In the genomic region with DNA sequence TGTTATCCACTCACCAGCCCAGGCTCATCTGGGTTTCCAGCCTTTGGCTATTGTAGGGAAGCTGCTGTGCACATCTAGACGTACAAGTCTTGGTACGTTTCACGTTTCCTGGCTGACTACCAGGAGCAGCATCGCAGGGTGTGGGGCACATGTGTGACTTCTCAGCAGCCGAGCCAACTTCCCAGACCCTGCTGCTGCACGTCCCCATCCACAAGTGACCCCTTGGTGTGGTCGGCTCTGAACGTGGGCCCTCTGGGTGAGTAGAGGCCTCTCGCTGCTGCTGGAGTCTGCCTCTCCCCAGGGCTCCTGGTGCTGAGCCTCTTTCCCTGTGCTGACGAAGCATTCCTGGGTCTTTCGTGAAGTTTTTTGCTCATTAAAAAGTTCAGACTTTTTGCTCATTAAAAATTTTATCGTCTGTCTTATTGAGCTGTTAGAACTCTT, we compare ENCODE assay signal across 25 cellular contexts.
A peak's percentile ranks its signal among the peaks of the same experiment; 100 is the strongest.
DNase-seq lines count a peak whose midpoint lies in the region; ATAC-seq, FAIRE-seq and TF ChIP-seq lines count a peak whose summit lies in the region.
"Had no signal": no experiment of that assay in that cellular context is flagged by ENCODE, and none has a peak within 500 bp of the region (broad histone marks: within the 10 kb centered on the region; RNA-seq: fewer than 3 reads in every experiment).

No MANE protein-coding gene starts in this region.

- H3K9me3 Mint-ChIP-seq in nephron progenitor cell = no peaks in the 10 kb centered on the region
- H3K9me3 Mint-ChIP-seq: activated T-helper 2 cell treated with anti-CD3 and anti-CD28 coated beads, Interferon-gamma antibody, Interleukin-2, Interleukin-4, amounts not matched to agents 10 μg/mL and 5 μg/mL and 100 μg/mL, durations not matched to agents 14 hours and 24 hours and 36 hours; immature natural killer cell; stimulated activated naive CD8-positive, alpha-beta T cell treated with anti-CD3 and anti-CD28 coated beads, Interleukin-15, Interleukin-2, amounts not matched to agents 100 ng/mL and 50 ng/mL, for 24 hours had no signal

- no peak overlapping the region for H3K4me2 ChIP-seq in A549
- peak overlapping the region; percentile 81 to 96 (median 90) for H3K4me2 ChIP-seq in BLaER1 treated with 17β-estradiol and CSF1 and Interleukin-3, amounts not matched to agents 10 nM and 100 nM

- DNase-seq in A549 (ENCODE audit: low read depth in 1 of 2, low spot score in 1 of 2) (no peak), body of pancreas (peak; percentile 58 to 67 (median 64)), nephron progenitor cell (no peak), glomerular visceral epithelial cell (ENCODE audit: extremely low spot score) (no peak)
- DNase-seq in activated CD8-positive, alpha-beta memory T cell treated with anti-CD3 and anti-CD28 coated beads for 24 hours = no peak
- DNase-seq: activated CD4-positive, alpha-beta T cell treated with anti-CD3 and anti-CD28 coated beads, Interleukin-2, amount 50 U/mL, for 48 hours; activated CD4-positive, CD25-positive, alpha-beta regulatory T cell; dermis blood vessel endothelial cell; EL; hippocampal formation; mesenchymal stem cell; NCI-H1092; NCI-H187; NCI-H2171 treated with DMSO at 0.1 percent for 48 hours; NCI-H526; SHP77 treated with DMSO at 0.1 percent for 48 hours had no signal

- no peak for TF ChIP-seq RAD21 in A549 (conservative IDR thresholded peaks at IDR 0.05 in 1 of 2, IDR thresholded peaks at IDR 0.05 in 1 of 2)

- peaks cover 0 to 15% (median 0%) of the 10 kb centered on the region in 11 experiments; a peak in 3 of 22 replicates for H3K27me3 ChIP-seq in BLaER1 treated with 17β-estradiol and CSF1 and Interleukin-3, amounts not matched to agents 10 nM and 100 nM
- H3K27me3 ChIP-seq in body of pancreas = no peaks in the 10 kb centered on the region
- H3K27me3 ChIP-seq: gastroesophageal sphincter had no signal

- H3K4me1 ChIP-seq in A549 (no peaks in the 10 kb centered on the region), body of pancreas (peaks cover 22% of the 10 kb centered on the region)
- peaks cover 78 to 99% (median 96%) of the 10 kb centered on the region in 10 experiments for H3K4me1 ChIP-seq in BLaER1 treated with 17β-estradiol and CSF1 and Interleukin-3, amounts not matched to agents 10 nM and 100 nM

- POLR2A ChIA-PET in A549 (lab: Yijun Ruan, JAX) = no interaction called here

- CTCF ChIA-PET in A549 (lab: Yijun Ruan, JAX) = interaction anchor here (0.7 to 2.0 kb wide), 4 partner anchors 9 to 16 kb away, joined by 4 to 7 read pairs (median 4); no protein-coding TSS in a partner anchor

- H3K27ac Mint-ChIP-seq in nephron progenitor cell = peak overlapping the region; percentile 29
- H3K27ac Mint-ChIP-seq: activated T-helper 2 cell treated with anti-CD3 and anti-CD28 coated beads, Interferon-gamma antibody, Interleukin-2, Interleukin-4, amounts not matched to agents 10 μg/mL and 5 μg/mL and 100 μg/mL, durations not matched to agents 14 hours and 24 hours and 36 hours had no signal

- H3K4me3 ChIP-seq in A549 = no peak overlapping the region
- H3K4me3 ChIP-seq in BLaER1 treated with 17β-estradiol and CSF1 and Interleukin-3, amounts not matched to agents 10 nM and 100 nM = no peak overlapping the region
- H3K4me3 ChIP-seq in body of pancreas = no peak overlapping the region
- H3K4me3 ChIP-seq: gastroesophageal sphincter, GM12878 had no signal

- peak overlapping the region in 3 of 11 experiments; percentile 12 to 40 (median 21); a peak in 6 of 22 replicates for H3K9ac ChIP-seq in BLaER1 treated with 17β-estradiol and CSF1 and Interleukin-3, amounts not matched to agents 10 nM and 100 nM

- TF ChIP-seq POLR2A in A549 (IDR thresholded peaks at IDR 0.05; ENCODE audit: low read length) (no peak), body of pancreas (IDR thresholded peaks at IDR 0.05) (peak in 1 of 3 donors; percentile 1)

- H3K9me3 ChIP-seq in A549 (no peaks in the 10 kb centered on the region), body of pancreas (no peaks in the 10 kb centered on the region)
- H3K9me3 ChIP-seq in BLaER1 treated with 17β-estradiol and CSF1 and Interleukin-3, amounts not matched to agents 10 nM and 100 nM (replicated peaks in 1 of 11) = no peaks in the 10 kb centered on the region
- H3K9me3 ChIP-seq: gastroesophageal sphincter had no signal

- no peak for TF ChIP-seq EP300 in A549 (IDR thresholded peaks at IDR 0.05)

- peaks cover 0 to 100% (median 58%) of the 10 kb centered on the region in 11 experiments; a peak in 19 of 22 replicates for H4K20me1 ChIP-seq in BLaER1 treated with 17β-estradiol and CSF1 and Interleukin-3, amounts not matched to agents 10 nM and 100 nM

- WGBS in A549 (ENCODE audit: missing lambda C conversion rate) = 87% methylated on average over 12 of the region's 12 CpGs
- WGBS in body of pancreas, 2 donors = 47 to 50% methylated on average over 12 of the region's 12 CpGs

- H3K27me3 Mint-ChIP-seq in nephron progenitor cell (ENCODE audit: low read depth, poor library complexity) = no peaks in the 10 kb centered on the region
- H3K27me3 Mint-ChIP-seq: stimulated activated naive CD8-positive, alpha-beta T cell treated with anti-CD3 and anti-CD28 coated beads, Interleukin-15, Interleukin-2, amounts not matched to agents 100 ng/mL and 50 ng/mL, for 24 hours had no signal

- no peak for FAIRE-seq in A549 (lab: Jason Lieb, UNC)
- FAIRE-seq: endometrium, GM12878 had no signal

- H3K36me3 ChIP-seq in BLaER1 treated with 17β-estradiol and CSF1 and Interleukin-3, amounts not matched to agents 10 nM and 100 nM = peaks cover 15 to 53% (median 27%) of the 10 kb centered on the region in 11 experiments
- H3K36me3 ChIP-seq in body of pancreas (replicated peaks in 1 of 2; ENCODE audit: insufficient read depth in 1 of 2, low read depth in 2 of 2) = no peaks in the 10 kb centered on the region

- intact Hi-C loops in body of pancreas (cut with DNase I) = loop anchor here (10.0 kb wide), 1 partner anchor 125 kb away; no protein-coding TSS in a partner anchor

- H3K4me1 Mint-ChIP-seq in nephron progenitor cell = peaks cover 21% of the 10 kb centered on the region

- no peak overlapping the region for H3K4me3 Mint-ChIP-seq in nephron progenitor cell
- H3K4me3 Mint-ChIP-seq: stimulated activated naive CD8-positive, alpha-beta T cell treated with anti-CD3 and anti-CD28 coated beads, Interleukin-15, Interleukin-2, amounts not matched to agents 100 ng/mL and 50 ng/mL, for 24 hours had no signal

- H3K27ac ChIP-seq in A549 (no peak overlapping the region), body of pancreas (peak overlapping the region; percentile 85 to 92 (median 88))
- H3K27ac ChIP-seq in BLaER1 treated with 17β-estradiol and CSF1 and Interleukin-3, amounts not matched to agents 10 nM and 100 nM = no peak overlapping the region
- H3K27ac ChIP-seq: gastroesophageal sphincter had no signal

- peaks cover 28% of the 10 kb centered on the region for H3K36me3 Mint-ChIP-seq in nephron progenitor cell (ENCODE audit: low read depth)

- no peak for TF ChIP-seq CTCF in A549 (IDR thresholded peaks at IDR 0.05)
- no peak for TF ChIP-seq CTCF in body of pancreas (IDR thresholded peaks at IDR 0.05)
- TF ChIP-seq CTCF in nephron progenitor cell (IDR thresholded peaks at IDR 0.05) = no peak

- no peak for ATAC-seq in A549
- ATAC-seq in body of pancreas = peak; percentile 36
- no peak for ATAC-seq in HG03039 (IDR thresholded peaks at IDR 0.05; ENCODE audit: unreplicated experiment)
- ATAC-seq: gastroesophageal sphincter, GM12878, Panc1 had no signal

TF ChIP-seq in A549, 52 proteins besides CTCF, POLR2A, EP300 and RAD21:
- TF ChIP-seq, protein P1, sequence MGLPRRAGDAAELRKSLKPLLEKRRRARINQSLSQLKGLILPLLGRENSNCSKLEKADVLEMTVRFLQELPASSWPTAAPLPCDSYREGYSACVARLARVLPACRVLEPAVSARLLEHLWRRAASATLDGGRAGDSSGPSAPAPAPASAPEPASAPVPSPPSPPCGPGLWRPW (IDR thresholded peaks at IDR 0.05) = no peak
- peak; percentile 8 for TF ChIP-seq MAFK (IDR thresholded peaks at IDR 0.05; ENCODE audit: partially characterized antibody)

Comparison
In these comparisons a context has a peak if more than half of its experiments do, and no peak if none do; other contexts are left out.
1. DNase-seq: peak in body of pancreas (4 of 4); none in A549 (0 of 2), nephron progenitor cell (single experiment), activated CD8-positive, alpha-beta memory T cell treated with anti-CD3 and anti-CD28 coated beads for 24 hours (single experiment) and glomerular visceral epithelial cell (single experiment).
2. H3K27ac ChIP-seq: peak in body of pancreas (4 of 4); none in A549 (0 of 2) and BLaER1 treated with 17β-estradiol and CSF1 and Interleukin-3, amounts not matched to agents 10 nM and 100 nM (0 of 11).